2 cellular contexts compared by ENCODE assay signal in genomic region chr3:171054921-171055320, GRCh38.
TF ChIP-seq lines count a peak whose summit lies in the region.

No MANE protein-coding gene starts in this region.

TF ChIP-seq in SK-N-SH, 30 proteins besides CTCF, POLR2A, EP300 and RAD21 (continued from another document):
- TF ChIP-seq MEF2A (IDR thresholded peaks at IDR 0.05; ENCODE audit: borderline replicate concordance, low read depth), result no peak
- no peak for TF ChIP-seq RXRA (IDR thresholded peaks at IDR 0.05; ENCODE audit: borderline replicate concordance, low read depth)
- no peak for TF ChIP-seq TEAD4 (IDR thresholded peaks at IDR 0.05; ENCODE audit: borderline replicate concordance, insufficient read depth)
- no peak for TF ChIP-seq FOXJ3 (CRISPR knock-in tag; IDR thresholded peaks at IDR 0.05)
- TF ChIP-seq SMC3 (IDR thresholded peaks at IDR 0.05; ENCODE audit: low read depth, low read length), result no peak
- no peak for TF ChIP-seq GABPA (IDR thresholded peaks at IDR 0.05; ENCODE audit: low read depth)
- TF ChIP-seq NRF1 (IDR thresholded peaks at IDR 0.05; ENCODE audit: low read depth, low read length), result no peak
- TF ChIP-seq USF2 (IDR thresholded peaks at IDR 0.05; ENCODE audit: borderline replicate concordance, low read depth, low read length), result no peak
- no peak for TF ChIP-seq FOSL2 (IDR thresholded peaks at IDR 0.05; ENCODE audit: borderline replicate concordance, low read depth)
- no peak for TF ChIP-seq GATA2 (CRISPR knock-in tag; IDR thresholded peaks at IDR 0.05)
- no peak for TF ChIP-seq RFX5 (IDR thresholded peaks at IDR 0.05; ENCODE audit: low read length)
- no peak for TF ChIP-seq CHD2 (IDR thresholded peaks at IDR 0.05; ENCODE audit: low read length, partially characterized antibody)
- TF ChIP-seq RCOR1 (IDR thresholded peaks at IDR 0.05; ENCODE audit: low read length), result no peak
- no peak for TF ChIP-seq ELF1 (IDR thresholded peaks at IDR 0.05)

TF ChIP-seq in SK-N-SH treated with all-trans-retinoic acid at 6 μM for 48 hours, 23 proteins besides CTCF, POLR2A, EP300 and RAD21 (continued from another document):
- no peak for TF ChIP-seq ZFP30 (CRISPR knock-in tag; IDR thresholded peaks at IDR 0.05)
- no peak for TF ChIP-seq ISL1 (CRISPR knock-in tag; IDR thresholded peaks at IDR 0.05)
- TF ChIP-seq TSHZ2 (CRISPR knock-in tag; IDR thresholded peaks at IDR 0.05), result no peak
- no peak for TF ChIP-seq GLIS3 (CRISPR knock-in tag; IDR thresholded peaks at IDR 0.05)
- TF ChIP-seq TCF4 (CRISPR knock-in tag; IDR thresholded peaks at IDR 0.05; ENCODE audit: borderline replicate concordance), result no peak
- TF ChIP-seq POU6F1 (CRISPR knock-in tag; IDR thresholded peaks at IDR 0.05; ENCODE audit: borderline replicate concordance, low read depth), result no peak
- no peak for TF ChIP-seq CSRNP3 (CRISPR knock-in tag; IDR thresholded peaks at IDR 0.05)
- TF ChIP-seq ZNF565 (CRISPR knock-in tag; conservative IDR thresholded peaks at IDR 0.05; ENCODE audit: low read depth), result no peak
- TF ChIP-seq PPARA (CRISPR knock-in tag; IDR thresholded peaks at IDR 0.05; ENCODE audit: borderline replicate concordance), result no peak
